In genomic region chr9:116646661-116647514, GRCh38 we compare ENCODE assay signal across 8 cellular contexts. TPM values are rescaled to one million over a fixed set of nuclear protein-coding genes. Genes with fewer than 3 reads are reported as not detected.
DNase-seq lines count a peak whose midpoint lies in the region; ATAC-seq and TF ChIP-seq lines count a peak whose summit lies in the region.

No MANE protein-coding gene starts in this region.

- no peaks in the 10 kb centered on the region for H3K4me1 ChIP-seq in left lung

- DNase-seq in AG08395 (ENCODE audit: low spot score) (peak; percentile 54), MV-4-11 (lab: John Stamatoyannopoulos, UW) (peak; percentile 4), T47D (ENCODE audit: low read depth in 1 of 2, low spot score in 1 of 2) (peak; percentile 35 to 75), left lung (no peak), OCI-M2 (lab: John Stamatoyannopoulos, UW; ENCODE audit: unreplicated experiment) (no peak)
- DNase-seq in activated effector memory CD4-positive, alpha-beta T cell treated with Interleukin-2 at 50 U/mL for 16 hours = no peak

- intact Hi-C loops in left lung (cut with DNase I) = no loop called here

- peak; percentile 31 to 32 for TF ChIP-seq CTCF in left lung (IDR thresholded peaks at IDR 0.05)

- in situ Hi-C loops in T47D (cut with HindIII; ENCODE audit: low pct_unique_long_range_greater_than_20kb, low sequenced_read_pairs) = no loop called here

- ATAC-seq in GM18511 (IDR thresholded peaks at IDR 0.05; ENCODE audit: unreplicated experiment) = peak; percentile 75
- peak; percentile 88 for ATAC-seq in left lung
- no peak for ATAC-seq in HG02759 (IDR thresholded peaks at IDR 0.05; ENCODE audit: unreplicated experiment)

- H3K9me3 ChIP-seq in left lung = no peaks in the 10 kb centered on the region

- no peak overlapping the region for H3K4me3 ChIP-seq in left lung

- no peaks in the 10 kb centered on the region for H3K36me3 ChIP-seq in left lung

- no peaks in the 10 kb centered on the region for H3K27me3 ChIP-seq in left lung

- H3K27ac ChIP-seq in left lung = no peak overlapping the region

RNA-seq across cellular contexts. Expression of gene TRIM32, which starts 40.2 kb away (rescaled TPM):
- total RNA-seq in left lung = 10 to 100 TPM; 17.3 to 22.9 TPM

Comparison
In these comparisons a context has a peak if more than half of its experiments do, and no peak if none do; other contexts are left out.
1. DNase-seq: peak in AG08395 (single experiment), MV-4-11 (single experiment) and T47D (2 of 2); none in left lung (0 of 2), OCI-M2 (single experiment) and activated effector memory CD4-positive, alpha-beta T cell treated with Interleukin-2 at 50 U/mL for 16 hours (single experiment).